In the genomic region with DNA sequence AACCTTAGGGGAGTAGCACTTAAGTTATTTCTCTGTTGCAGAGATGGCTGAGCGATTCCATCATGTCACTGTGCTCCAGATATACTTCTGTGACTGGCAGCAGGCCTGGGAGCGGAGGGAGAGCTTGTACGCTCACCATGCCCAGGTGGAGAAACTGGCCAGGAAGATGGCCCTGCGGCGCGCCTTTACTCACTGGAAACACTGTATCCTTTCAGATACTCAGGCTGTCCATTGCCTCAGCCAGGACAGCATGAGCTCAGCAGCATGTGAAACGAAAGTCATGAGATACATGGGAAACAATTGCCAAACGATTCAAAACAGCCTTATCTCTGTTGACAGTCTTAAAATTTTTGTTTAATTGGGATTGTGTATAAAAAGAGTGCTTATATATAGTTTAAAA, we compare ENCODE assay signal across 26 cellular contexts.
DNase-seq lines count a peak whose midpoint lies in the region; ATAC-seq, FAIRE-seq and TF ChIP-seq lines count a peak whose summit lies in the region.
"Had no signal": no experiment of that assay in that cellular context is flagged by ENCODE, and none has a peak within 500 bp of the region (broad histone marks: within the 10 kb centered on the region; RNA-seq: fewer than 3 reads in every experiment).

No MANE protein-coding gene starts in this region.

- no peaks in the 10 kb centered on the region for H3K79me2 ChIP-seq in HepG2 (ENCODE audit: insufficient read depth, low read length)

- in situ Hi-C loops in SK-MEL-5 (cut with HindIII; ENCODE audit: low pct_unique_long_range_greater_than_20kb, low sequenced_read_pairs) (no loop called here), HepG2 (cut with HindIII; ENCODE audit: extremely low pct_ligation_motif_present, low pct_unique_long_range_greater_than_20kb) (no loop called here)

- no peaks in the 10 kb centered on the region for H4K20me1 ChIP-seq in HepG2 (ENCODE audit: insufficient read depth, low read length)
- H4K20me1 ChIP-seq: BLaER1 treated with 17β-estradiol and CSF1 and Interleukin-3, amounts not matched to agents 10 nM and 100 nM had no signal

- H3K9me3 ChIP-seq in HepG2 (ENCODE audit: low read length) = no peaks in the 10 kb centered on the region
- H3K9me3 ChIP-seq: BLaER1 treated with 17β-estradiol and CSF1 and Interleukin-3, amounts not matched to agents 10 nM and 100 nM; esophagus muscularis mucosa; gastrocnemius medialis; left lung; SJSA1; stomach; upper lobe of left lung had no signal

- no TSS peak for BruUV-seq in HepG2 (replicated peaks; lab: Mats Ljungman, UMichigan)

- DNase-seq in C1 segment of cervical spinal cord (lab: John Stamatoyannopoulos, UW) (peak in 10 of 14 donors; percentile 4 to 98 (median 24)), SK-MEL-5 (ENCODE audit: low read depth, low spot score) (peak; percentile 76), fibroblast of villous mesenchyme (ENCODE audit: low read depth) (peak; percentile 40), posterior cingulate gyrus (peak in 6 of 10 donors; percentile 14 to 87 (median 18)), GF-D8 (lab: John Stamatoyannopoulos, UW) (no peak), HepG2 (ENCODE audit: low spot score) (no peak)
- DNase-seq: activated CD4-positive, CD25-positive, alpha-beta regulatory T cell treated with anti-CD3 and anti-CD28 coated beads, Interleukin-2, amount 50 U/mL, for 72 hours; activated gamma-delta T cell treated with Interleukin-2 at 50 U/mL for 16 hours; DND-41; endodermal cell; gastrocnemius medialis; immature natural killer cell; left lung; mesendoderm; NCI-H1417 treated with DMSO at 0.1 percent for 48 hours; NCI-H2081 treated with DMSO at 0.1 percent for 48 hours; NCI-H226; stomach; T-cell; upper lobe of left lung had no signal

- no peak for TF ChIP-seq POLR2A in HepG2 (IDR thresholded peaks at IDR 0.05; ENCODE audit: insufficient read depth in 1 of 2, low read depth in 2 of 2, low read length in 2 of 2)

- intact Hi-C loops in posterior cingulate gyrus (cut with DNase I) = no loop called here
- intact Hi-C loops in HepG2 (cut with micrococcal nuclease; ENCODE audit: unreplicated experiment) = no loop called here

- TF ChIP-seq RAD21 in HepG2 (CRISPR knock-in tag; IDR thresholded peaks at IDR 0.05) = no peak

- TF ChIP-seq EP300 in HepG2 (IDR thresholded peaks at IDR 0.05; ENCODE audit: low read depth in 2 of 2, low read length in 2 of 2) (no peak), HepG2 (CRISPR knock-in tag; IDR thresholded peaks at IDR 0.05; ENCODE audit: borderline replicate concordance) (no peak)

- ATAC-seq in GM21723 (IDR thresholded peaks at IDR 0.05; ENCODE audit: unreplicated experiment) = no peak
- ATAC-seq in HepG2 = no peak
- ATAC-seq: gastrocnemius medialis, left lung, T-cell had no signal

- H3K27me3 ChIP-seq in HepG2 (ENCODE audit: control insufficient read depth in 1 of 2, insufficient read depth in 2 of 2, low read length in 2 of 2) = no peaks in the 10 kb centered on the region
- H3K27me3 ChIP-seq: BLaER1 treated with 17β-estradiol and CSF1 and Interleukin-3, amounts not matched to agents 10 nM and 100 nM; esophagus muscularis mucosa; gastrocnemius medialis; left lung; SJSA1; stomach; upper lobe of left lung had no signal

- CTCF ChIA-PET in HepG2 (lab: Yijun Ruan, JAX; ENCODE audit: low intra/inter-chr PET ratio, low total read pairs) = no interaction called here

- no peak overlapping the region for H3K27ac ChIP-seq in HepG2 (ENCODE audit: extremely low read length, insufficient read depth, low read length)
- H3K27ac ChIP-seq: BLaER1 treated with 17β-estradiol and CSF1 and Interleukin-3, amounts not matched to agents 10 nM and 100 nM; esophagus muscularis mucosa; gastrocnemius medialis; left lung; SJSA1; skin epidermis; stomach; upper lobe of left lung had no signal

- WGBS in HepG2 (ENCODE audit: low lambda C conversion rate) = 92% methylated on average over 8 of the region's 8 CpGs

- H3K36me3 ChIP-seq in HepG2 (replicated peaks in 1 of 2; ENCODE audit: control insufficient read depth in 1 of 2, insufficient read depth in 2 of 2, low read length in 2 of 2) = peaks cover 0 to 2% of the 10 kb centered on the region in 2 experiments; a peak in 4 of 5 replicates
- H3K36me3 ChIP-seq: gastrocnemius medialis had no signal

- no peak overlapping the region for H3K9ac ChIP-seq in HepG2 (ENCODE audit: insufficient read depth, low read depth, low read length)
- H3K9ac ChIP-seq: BLaER1 treated with 17β-estradiol and CSF1 and Interleukin-3, amounts not matched to agents 10 nM and 100 nM had no signal

- no peak for FAIRE-seq in HepG2 (lab: Jason Lieb, UNC)
- FAIRE-seq: bronchial epithelial cell had no signal

- peaks cover 38% of the 10 kb centered on the region for H3K4me1 ChIP-seq in HepG2 (ENCODE audit: insufficient read depth, low read length)
- H3K4me1 ChIP-seq: BLaER1 treated with 17β-estradiol and CSF1 and Interleukin-3, amounts not matched to agents 10 nM and 100 nM; esophagus muscularis mucosa; gastrocnemius medialis; left lung; SJSA1; upper lobe of left lung had no signal

- TF ChIP-seq CTCF in fibroblast of villous mesenchyme (IDR thresholded peaks at IDR 0.05; ENCODE audit: insufficient read depth, low read depth, low read length) (no peak), HepG2 (CRISPR knock-in tag; IDR thresholded peaks at IDR 0.05) (no peak)

- POLR2A ChIA-PET in HepG2 (lab: Yijun Ruan, JAX) = no interaction called here

- no peak overlapping the region for H3K4me2 ChIP-seq in HepG2 (ENCODE audit: low read depth, low read length)
- H3K4me2 ChIP-seq: BLaER1 treated with 17β-estradiol and CSF1 and Interleukin-3, amounts not matched to agents 10 nM and 100 nM had no signal

- H2AFZ ChIP-seq in HepG2 (ENCODE audit: low read length) = no peak overlapping the region

- no peak overlapping the region for H3K4me3 ChIP-seq in fibroblast of villous mesenchyme (ENCODE audit: low read depth, low read length)
- H3K4me3 ChIP-seq in HepG2 (replicated peaks in 1 of 3; ENCODE audit: insufficient read depth in 1 of 3, low read depth in 2 of 3, low read length in 3 of 3) = no peak overlapping the region
- H3K4me3 ChIP-seq: BLaER1 treated with 17β-estradiol and CSF1 and Interleukin-3, amounts not matched to agents 10 nM and 100 nM; esophagus muscularis mucosa; gastrocnemius medialis; left lung; SJSA1; skin epidermis; stomach; upper lobe of left lung had no signal

TF ChIP-seq in HepG2, 621 proteins besides CTCF, POLR2A, EP300 and RAD21 (continues in another document):
- TF ChIP-seq ZNF589 (CRISPR knock-in tag; conservative IDR thresholded peaks at IDR 0.05) (no peak), ZFYVE20 (CRISPR knock-in tag; IDR thresholded peaks at IDR 0.05; ENCODE audit: borderline replicate concordance, low read depth) (no peak), SP4 (CRISPR knock-in tag; IDR thresholded peaks at IDR 0.05) (no peak), ZBTB7B (CRISPR knock-in tag; IDR thresholded peaks at IDR 0.05) (no peak), NR2F2 (IDR thresholded peaks at IDR 0.05; ENCODE audit: borderline replicate concordance, low read depth) (no peak), SNAI1 (CRISPR knock-in tag; IDR thresholded peaks at IDR 0.05; ENCODE audit: borderline replicate concordance) (no peak)
- TF ChIP-seq, protein P1, sequence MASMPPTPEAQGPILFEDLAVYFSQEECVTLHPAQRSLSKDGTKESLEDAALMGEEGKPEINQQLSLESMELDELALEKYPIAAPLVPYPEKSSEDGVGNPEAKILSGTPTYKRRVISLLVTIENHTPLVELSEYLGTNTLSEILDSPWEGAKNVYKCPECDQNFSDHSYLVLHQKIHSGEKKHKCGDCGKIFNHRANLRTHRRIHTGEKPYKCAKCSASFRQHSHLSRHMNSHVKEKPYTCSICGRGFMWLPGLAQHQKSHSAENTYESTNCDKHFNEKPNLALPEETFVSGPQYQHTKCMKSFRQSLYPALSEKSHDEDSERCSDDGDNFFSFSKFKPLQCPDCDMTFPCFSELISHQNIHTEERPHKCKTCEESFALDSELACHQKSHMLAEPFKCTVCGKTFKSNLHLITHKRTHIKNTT (CRISPR knock-in tag; IDR thresholded peaks at IDR 0.05) = no peak

Comparison
In these comparisons a context has a peak if more than half of its experiments do, and no peak if none do; other contexts are left out.
1. DNase-seq: peak in C1 segment of cervical spinal cord (10 of 14), SK-MEL-5 (single experiment), fibroblast of villous mesenchyme (single experiment) and posterior cingulate gyrus (6 of 10); none in GF-D8 (single experiment) and HepG2 (single experiment).